Comparison of ENCODE assay signal across 33 cellular contexts in genomic region chr1:17102232-17102631, GRCh38. TPM values are rescaled to one million over a fixed set of nuclear protein-coding genes. Genes with fewer than 3 reads are reported as not detected.
"Had no signal": no experiment of that assay in that cellular context is flagged by ENCODE, and none has a peak within 500 bp of the region (broad histone marks: within the 10 kb centered on the region; RNA-seq: fewer than 3 reads in every experiment).

No MANE protein-coding gene starts in this region.

- H3K4me3 ChIP-seq: SK-N-MC had no signal

- ATAC-seq: activated CD8-positive, alpha-beta memory T cell treated with anti-CD3 and anti-CD28 coated beads, Interleukin-2, amount 10 ng/mL, durations not matched to agents 7 days and 5 days; activated naive CD4-positive, alpha-beta T cell treated with anti-CD3 and anti-CD28 coated beads, Interleukin-2, amount 50 U/mL, for 72 hours; activated naive CD8-positive, alpha-beta T cell treated with anti-CD3 and anti-CD28 coated beads, Interleukin-2, amount 50 U/mL, for 24 hours; Panc1; Right ventricle myocardium inferior; T-cell had no signal

- H3K4me1 Mint-ChIP-seq: activated B cell treated with CpG ODN at 0.5 μM for 24 hours; activated CD4-positive, alpha-beta T cell treated with anti-CD3 and anti-CD28 coated beads, Interleukin-2, amount 10 ng/mL, durations not matched to agents 24 days and 14 days; activated CD8-positive, alpha-beta memory T cell treated with anti-CD3 and anti-CD28 coated beads, Interleukin-2, amount 10 ng/mL, durations not matched to agents 7 days and 5 days; activated naive CD8-positive, alpha-beta T cell treated with anti-CD3 and anti-CD28 coated beads, Interleukin-2, amount 50 U/mL, for 24 hours; T-cell had no signal

- H3K9me3 Mint-ChIP-seq: activated B cell treated with CpG ODN at 0.5 μM for 24 hours; activated CD4-positive, alpha-beta T cell treated with anti-CD3 and anti-CD28 coated beads, Interleukin-2, amount 10 ng/mL, durations not matched to agents 24 days and 14 days; activated naive CD4-positive, alpha-beta T cell treated with anti-CD3 and anti-CD28 coated beads, Interleukin-2, amount 50 U/mL, for 72 hours; activated naive CD8-positive, alpha-beta T cell treated with anti-CD3 and anti-CD28 coated beads, Interleukin-2, amount 50 U/mL, for 24 hours; activated T-cell treated with anti-CD3 and anti-CD28 coated beads, Interleukin-2, amount 50 U/mL, for 24 hours; activated T-helper 1 cell treated with anti-CD3 and anti-CD28 coated beads, Interleukin-12 subunit alpha, Interleukin-12 subunit beta, Interleukin-2, Interleukin-4 antibody, amounts not matched to agents 30 ng/mL and 10 ng/mL and 1 ng/mL, durations not matched to agents 14 hours and 24 hours and 36 hours; brain; T-cell had no signal

- H3K27ac Mint-ChIP-seq: activated B cell treated with CpG ODN at 0.5 μM for 24 hours; activated CD4-positive, alpha-beta T cell treated with anti-CD3 and anti-CD28 coated beads, Interleukin-2, amount 10 ng/mL, durations not matched to agents 24 days and 14 days; activated CD8-positive, alpha-beta memory T cell treated with anti-CD3 and anti-CD28 coated beads, Interleukin-2, amount 10 ng/mL, durations not matched to agents 7 days and 5 days; activated naive CD4-positive, alpha-beta T cell treated with anti-CD3 and anti-CD28 coated beads, Interleukin-2, amount 50 U/mL, for 72 hours; activated naive CD8-positive, alpha-beta T cell treated with anti-CD3 and anti-CD28 coated beads, Interleukin-2, amount 50 U/mL, for 24 hours; activated T-cell treated with anti-CD3 and anti-CD28 coated beads, Interleukin-2, amount 50 U/mL, for 24 hours; activated T-helper 1 cell treated with anti-CD3 and anti-CD28 coated beads, Interleukin-12 subunit alpha, Interleukin-12 subunit beta, Interleukin-2, Interleukin-4 antibody, amounts not matched to agents 30 ng/mL and 10 ng/mL and 1 ng/mL, durations not matched to agents 14 hours and 24 hours and 36 hours; T-cell had no signal

- H3K4me3 Mint-ChIP-seq: activated B cell treated with CpG ODN at 0.5 μM for 24 hours; activated CD4-positive, alpha-beta T cell treated with anti-CD3 and anti-CD28 coated beads, Interleukin-2, amount 10 ng/mL, durations not matched to agents 24 days and 14 days; activated CD8-positive, alpha-beta memory T cell treated with anti-CD3 and anti-CD28 coated beads, Interleukin-2, amount 10 ng/mL, durations not matched to agents 7 days and 5 days; activated naive CD8-positive, alpha-beta T cell treated with anti-CD3 and anti-CD28 coated beads, Interleukin-2, amount 50 U/mL, for 24 hours; activated T-cell treated with anti-CD3 and anti-CD28 coated beads, Interleukin-2, amount 50 U/mL, for 24 hours; activated T-helper 1 cell treated with anti-CD3 and anti-CD28 coated beads, Interleukin-12 subunit alpha, Interleukin-12 subunit beta, Interleukin-2, Interleukin-4 antibody, amounts not matched to agents 30 ng/mL and 10 ng/mL and 1 ng/mL, durations not matched to agents 14 hours and 24 hours and 36 hours; brain; T-cell had no signal

- H3K27ac ChIP-seq: SK-N-MC had no signal

- DNase-seq: activated B cell treated with CpG ODN at 0.5 μM for 24 hours; activated CD4-positive, alpha-beta T cell treated with anti-CD3 and anti-CD28 coated beads for 1 hour; activated CD4-positive, alpha-beta T cell treated with anti-CD3 and anti-CD28 coated beads, Interleukin-2, amount 10 ng/mL, durations not matched to agents 24 days and 14 days; activated CD4-positive, alpha-beta T cell treated with anti-CD3 and anti-CD28 coated beads, Interleukin-2, amount 50 U/mL, for 48 hours; activated CD8-positive, alpha-beta memory T cell treated with anti-CD3 and anti-CD28 coated beads, Interleukin-2, amount 10 ng/mL, durations not matched to agents 7 days and 5 days; activated effector memory CD4-positive, alpha-beta T cell treated with anti-CD3 and anti-CD28 coated beads, Interleukin-2, amount 50 U/mL, for 16 hours; activated naive CD4-positive, alpha-beta T cell treated with Interleukin-2 at 50 U/mL for 16 hours; activated naive CD8-positive, alpha-beta T cell treated with anti-CD3 and anti-CD28 coated beads, Interleukin-2, amount 50 U/mL, for 24 hours; activated T-cell treated with anti-CD3 and anti-CD28 coated beads, Interleukin-2, amount 50 U/mL, for 24 hours; amniotic stem cell; Karpas-422; MM.1S; NCI-H1105; NCI-H1436; NCI-H1694 treated with DMSO at 0.1 percent for 48 hours; NCI-H2029 treated with DMSO at 0.1 percent for 48 hours; NCI-H345; NCI-H510A; NCI-H526 treated with DMSO at 0.1 percent for 48 hours; NCI-H82; OCI-M1; RPMI8226; T-cell; T-helper 2 cell; T1000 had no signal

- FAIRE-seq: astrocyte, TTC549 had no signal

- H3K36me3 Mint-ChIP-seq: activated CD8-positive, alpha-beta memory T cell treated with anti-CD3 and anti-CD28 coated beads, Interleukin-2, amount 10 ng/mL, durations not matched to agents 7 days and 5 days; activated naive CD4-positive, alpha-beta T cell treated with anti-CD3 and anti-CD28 coated beads, Interleukin-2, amount 50 U/mL, for 72 hours; brain; T-cell had no signal

- H3K27me3 Mint-ChIP-seq: activated B cell treated with CpG ODN at 0.5 μM for 24 hours; activated naive CD8-positive, alpha-beta T cell treated with anti-CD3 and anti-CD28 coated beads, Interleukin-2, amount 50 U/mL, for 24 hours had no signal

RNA-seq across cellular contexts. Expression of gene PADI2, which starts 17.0 kb away (rescaled TPM):
- total RNA-seq: activated T-helper 1 cell treated with anti-CD3 and anti-CD28 coated beads, Interleukin-12 subunit alpha, Interleukin-12 subunit beta, Interleukin-2, Interleukin-4 antibody, amounts not matched to agents 30 ng/mL and 10 ng/mL and 1 ng/mL, durations not matched to agents 14 hours and 24 hours and 36 hours had no signal
